Comparison of ENCODE assay signal across 18 cellular contexts in the genomic region with DNA sequence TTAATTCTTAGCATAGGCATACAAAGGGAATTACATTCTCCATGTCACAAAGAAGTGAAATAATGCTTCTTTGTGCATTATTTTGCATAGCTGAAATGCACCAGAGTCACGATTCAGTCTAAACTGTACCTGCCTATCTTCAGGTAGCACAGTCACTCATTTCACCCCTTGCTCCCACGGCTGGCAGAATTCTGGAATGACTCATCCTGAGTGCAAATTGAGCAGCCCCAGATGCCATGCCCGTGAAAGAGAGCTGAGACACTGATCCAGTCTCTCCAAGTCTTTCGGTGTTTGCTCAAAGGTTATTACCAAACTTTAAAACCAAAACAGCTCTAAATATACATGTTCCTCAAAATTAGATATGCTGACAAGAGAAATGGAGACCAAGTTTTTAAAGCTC.
"Had no signal": no experiment of that assay in that cellular context is flagged by ENCODE, and none has a peak within 500 bp of the region (broad histone marks: within the 10 kb centered on the region; RNA-seq: fewer than 3 reads in every experiment).

No MANE protein-coding gene starts in this region.

- H3K4me3 ChIP-seq: esophagus squamous epithelium, hepatocyte, pancreas, right lobe of liver, suprapubic skin, thyroid gland, upper lobe of left lung, vagina had no signal

- H3K27ac ChIP-seq: esophagus squamous epithelium, foreskin keratinocyte, hepatocyte, pancreas, right lobe of liver, suprapubic skin, thyroid gland, upper lobe of left lung, vagina had no signal

- H3K4me2 ChIP-seq: hepatocyte had no signal

- H3K4me1 ChIP-seq: esophagus squamous epithelium, foreskin keratinocyte, pancreas, right lobe of liver, suprapubic skin, thyroid gland, upper lobe of left lung, vagina had no signal

- H2AFZ ChIP-seq: hepatocyte had no signal

- H3K9me3 ChIP-seq: esophagus squamous epithelium, pancreas, right lobe of liver, suprapubic skin, thyroid gland, upper lobe of left lung, vagina had no signal

- ATAC-seq: foreskin keratinocyte; pancreas; right lobe of liver; stimulated activated effector memory CD8-positive, alpha-beta T cell treated with anti-CD3 and anti-CD28 coated beads, Interleukin-12 subunit alpha, Interleukin-12 subunit beta, amount 100 ng/mL, for 72 hours; stimulated activated naive CD8-positive, alpha-beta T cell treated with anti-CD3 and anti-CD28 coated beads, Interleukin-15, Interleukin-2, amounts not matched to agents 100 U/mL and 50 U/mL, for 24 hours had no signal

- DNase-seq: effector memory CD4-positive, alpha-beta T cell; esophagus squamous epithelium; mesendoderm; naive B cell; occipital lobe; pancreas; retina; right lobe of liver; stimulated activated CD4-positive, alpha-beta T cell treated with anti-CD3 and anti-CD28 coated beads, Interleukin-4, amount 100 ng/mL, for 1 hour; stimulated activated CD8-positive, alpha-beta memory T cell treated with anti-CD3 and anti-CD28 coated beads, Interleukin-4, amount 100 ng/mL, for 48 hours; stimulated activated naive CD8-positive, alpha-beta T cell treated with anti-CD3 and anti-CD28 coated beads, Interleukin-15, Interleukin-2, amounts not matched to agents 100 U/mL and 50 U/mL, for 24 hours; thyroid gland; upper lobe of left lung had no signal

- H3K36me3 ChIP-seq: esophagus squamous epithelium, pancreas, right lobe of liver, suprapubic skin, thyroid gland, upper lobe of left lung, vagina had no signal

- H3K27me3 ChIP-seq: esophagus squamous epithelium, foreskin keratinocyte, hepatocyte, pancreas, right lobe of liver, suprapubic skin, thyroid gland, upper lobe of left lung, vagina had no signal

- H3K79me2 ChIP-seq: hepatocyte had no signal
